1 cellular context compared by ENCODE assay signal in genomic region chr19:41323430-41324125, GRCh38.
TF ChIP-seq lines count a peak whose summit lies in the region.

No MANE protein-coding gene starts in this region.

TF ChIP-seq in K562, 482 proteins besides CTCF, POLR2A, EP300 and RAD21 (continued from another document and continues in another):
- TF ChIP-seq CEBPZ (IDR thresholded peaks at IDR 0.05; ENCODE audit: borderline replicate concordance, low read depth, low read length) = no peak
- TF ChIP-seq CTBP1 (IDR thresholded peaks at IDR 0.05; ENCODE audit: borderline replicate concordance) = peak; percentile 82
- no peak for TF ChIP-seq BRD9 (IDR thresholded peaks at IDR 0.05; ENCODE audit: low read depth, partially characterized antibody)
- TF ChIP-seq ZNF57 (CRISPR knock-in tag; IDR thresholded peaks at IDR 0.05) = no peak
- peak; percentile 80 for TF ChIP-seq SMAD1 (IDR thresholded peaks at IDR 0.05; ENCODE audit: low read depth, low read length, partially characterized antibody)
- peak; percentile 76 for TF ChIP-seq POLR2G (IDR thresholded peaks at IDR 0.05; ENCODE audit: low read depth, low read length)
- peak; percentile 83 for TF ChIP-seq CREM (IDR thresholded peaks at IDR 0.05; ENCODE audit: low read depth)
- no peak for TF ChIP-seq BDP1 (IDR thresholded peaks at IDR 0.05; ENCODE audit: insufficient read depth, insufficient read length)
- TF ChIP-seq PCBP1 (IDR thresholded peaks at IDR 0.05; ENCODE audit: low read depth, low read length, poor library complexity, severe bottlenecking) = peak; percentile 69
- no peak; the same call in 1 of the 2 replicates for TF ChIP-seq FOXA1 (IDR thresholded peaks at IDR 0.05; ENCODE audit: borderline replicate concordance)
- peak in 1 of 2 experiments; percentile 85; a peak in 2 of 4 replicates for TF ChIP-seq TBL1XR1 (IDR thresholded peaks at IDR 0.05; ENCODE audit: low read length in 2 of 2)
- peak; percentile 80 for TF ChIP-seq ZNF316 (IDR thresholded peaks at IDR 0.05)
- peak; percentile 10; the same call in 1 of the 2 replicates for TF ChIP-seq CHD2 (IDR thresholded peaks at IDR 0.05; ENCODE audit: low read depth, low read length)
- TF ChIP-seq ARID3A (IDR thresholded peaks at IDR 0.05; ENCODE audit: borderline replicate concordance, low read depth, low read length) = no peak
- TF ChIP-seq ZBTB5 (IDR thresholded peaks at IDR 0.05) = no peak
- TF ChIP-seq CEBPB (tag; IDR thresholded peaks at IDR 0.05) = no peak
- TF ChIP-seq REST (CRISPR knock-in tag; IDR thresholded peaks at IDR 0.05; ENCODE audit: low read depth) = peak; percentile 28; the same call in 1 of the 2 replicates
- no peak for TF ChIP-seq SAP30 (IDR thresholded peaks at IDR 0.05; ENCODE audit: borderline replicate concordance, insufficient read depth, low read depth, low read length, poor library complexity, severe bottlenecking)
- no peak for TF ChIP-seq ZNF707 (CRISPR knock-in tag; conservative IDR thresholded peaks at IDR 0.05)
- no peak; the same call in 1 of the 2 replicates for TF ChIP-seq KLF6 (CRISPR knock-in tag; IDR thresholded peaks at IDR 0.05; ENCODE audit: borderline replicate concordance)
- TF ChIP-seq HMGN3 (IDR thresholded peaks at IDR 0.05; ENCODE audit: borderline replicate concordance, extremely low read depth, insufficient read length, low read depth, low read length) = peak; percentile 98
- no peak for TF ChIP-seq ZNF232 (CRISPR knock-in tag; IDR thresholded peaks at IDR 0.05)
- TF ChIP-seq MAFF (IDR thresholded peaks at IDR 0.05; ENCODE audit: low read length) = peak; percentile 47
- TF ChIP-seq HDAC1 (IDR thresholded peaks at IDR 0.05) = peak in 1 of 2 experiments; percentile 91; a peak in 2 of 4 replicates
- no peak for TF ChIP-seq E4F1 (CRISPR knock-in tag; IDR thresholded peaks at IDR 0.05; ENCODE audit: borderline replicate concordance)
- no peak for TF ChIP-seq AFF4 (CRISPR knock-in tag; IDR thresholded peaks at IDR 0.05)
- TF ChIP-seq ELF2 (CRISPR knock-in tag; IDR thresholded peaks at IDR 0.05) = peak; percentile 78; the same call in 1 of the 2 replicates
- TF ChIP-seq MLX (CRISPR knock-in tag; conservative IDR thresholded peaks at IDR 0.05) = no peak
- no peak for TF ChIP-seq MEF2A (IDR thresholded peaks at IDR 0.05; ENCODE audit: control insufficient read depth, low read depth, low read length)
- TF ChIP-seq MNT (conservative IDR thresholded peaks at IDR 0.05) = peak; percentile 82 to 92
- no peak for TF ChIP-seq ZBTB34 (CRISPR knock-in tag; IDR thresholded peaks at IDR 0.05)
- no peak for TF ChIP-seq ETS2 (tag; IDR thresholded peaks at IDR 0.05; ENCODE audit: borderline replicate concordance, poor library complexity, severe bottlenecking)
- 0 out of 2 replicates have a peak, but pooled peaks have one; percentile 62 for TF ChIP-seq DMBX1 (CRISPR knock-in tag; IDR thresholded peaks at IDR 0.05; ENCODE audit: borderline replicate concordance)
- no peak for TF ChIP-seq MCM3 (IDR thresholded peaks at IDR 0.05)
- TF ChIP-seq MTA3 (IDR thresholded peaks at IDR 0.05; ENCODE audit: borderline replicate concordance) = peak; percentile 91
- TF ChIP-seq ZNF764 (CRISPR knock-in tag; IDR thresholded peaks at IDR 0.05; ENCODE audit: low read depth) = no peak
